ENCODE assay signal across 19 cellular contexts in the genomic region with DNA sequence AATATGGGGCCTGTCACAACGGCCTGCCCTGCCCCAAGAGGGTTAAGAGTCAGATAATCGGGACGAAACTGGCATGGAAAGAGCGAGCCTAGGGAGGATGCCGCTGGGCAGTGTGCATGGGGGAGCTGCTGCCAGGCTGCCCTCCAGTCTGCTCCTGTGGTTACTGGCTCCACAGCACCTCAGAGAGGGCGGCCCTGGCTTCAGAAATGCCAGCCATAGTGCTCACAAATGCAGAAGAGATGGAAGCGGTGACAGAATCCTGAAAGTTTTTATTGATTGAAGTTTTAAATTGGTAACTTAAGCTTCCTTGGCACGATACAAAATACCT.
"Had no signal": no experiment of that assay in that cellular context is flagged by ENCODE, and none has a peak within 500 bp of the region (broad histone marks: within the 10 kb centered on the region; RNA-seq: fewer than 3 reads in every experiment).

No MANE protein-coding gene starts in this region.

- DNase-seq: activated CD4-positive, alpha-beta T cell treated with anti-CD3 and anti-CD28 coated beads for 48 hours; activated CD8-positive, alpha-beta memory T cell treated with anti-CD3 and anti-CD28 coated beads for 24 hours; activated naive CD4-positive, alpha-beta T cell treated with anti-CD3 and anti-CD28 coated beads, Interleukin-2, amount 10 ng/mL, durations not matched to agents 7 days and 5 days; activated T-cell treated with anti-CD3 and anti-CD28 coated beads for 4 hours; amygdala; brain microvascular endothelial cell; hypothalamus; left cardiac atrium; pancreas; retina; stimulated activated CD4-positive, alpha-beta T cell treated with anti-CD3 and anti-CD28 coated beads, Interleukin-15, amount 100 ng/mL, for 24 hours; stimulated activated CD4-positive, alpha-beta T cell treated with anti-CD3 and anti-CD28 coated beads, Interleukin-4, amount 100 ng/mL, for 24 hours; stomach; T1000 had no signal

- H3K27ac ChIP-seq: brain microvascular endothelial cell, dorsolateral prefrontal cortex, pancreas, SJSA1, stomach had no signal

- H3K4me3 Mint-ChIP-seq: activated naive CD4-positive, alpha-beta T cell treated with anti-CD3 and anti-CD28 coated beads, Interleukin-2, amount 10 ng/mL, durations not matched to agents 7 days and 5 days; activated T-helper 17 cell treated with anti-CD3 and anti-CD28 coated beads, Interleukin-2, amount 50 U/mL, for 72 hours; neural crest cell had no signal

- H3K27ac Mint-ChIP-seq: activated T-helper 17 cell treated with anti-CD3 and anti-CD28 coated beads, Interleukin-2, amount 50 U/mL, for 72 hours had no signal

- ATAC-seq: activated T-helper 17 cell treated with anti-CD3 and anti-CD28 coated beads, Interleukin-2, amount 50 U/mL, for 72 hours; left cardiac atrium had no signal

- H3K9me3 ChIP-seq: esophagus muscularis mucosa, pancreas, SJSA1, stomach had no signal

- H3K9me3 Mint-ChIP-seq: activated naive CD4-positive, alpha-beta T cell treated with anti-CD3 and anti-CD28 coated beads, Interleukin-2, amount 10 ng/mL, durations not matched to agents 7 days and 5 days; activated T-helper 17 cell treated with anti-CD3 and anti-CD28 coated beads, Interleukin-2, amount 50 U/mL, for 72 hours; neural crest cell had no signal

- H3K4me3 ChIP-seq: dorsolateral prefrontal cortex, esophagus muscularis mucosa, pancreas, SJSA1, stomach had no signal

- H3K4me1 ChIP-seq: pancreas, SJSA1, stomach had no signal

- H3K27me3 ChIP-seq: brain microvascular endothelial cell, dorsolateral prefrontal cortex, esophagus muscularis mucosa, pancreas, SJSA1, stomach had no signal

- H3K36me3 ChIP-seq: pancreas had no signal

- H3K27me3 Mint-ChIP-seq: activated naive CD4-positive, alpha-beta T cell treated with anti-CD3 and anti-CD28 coated beads, Interleukin-2, amount 10 ng/mL, durations not matched to agents 7 days and 5 days; activated T-helper 17 cell treated with anti-CD3 and anti-CD28 coated beads, Interleukin-2, amount 50 U/mL, for 72 hours had no signal

- H3K4me1 Mint-ChIP-seq: activated naive CD4-positive, alpha-beta T cell treated with anti-CD3 and anti-CD28 coated beads, Interleukin-2, amount 10 ng/mL, durations not matched to agents 7 days and 5 days; activated T-helper 17 cell treated with anti-CD3 and anti-CD28 coated beads, Interleukin-2, amount 50 U/mL, for 72 hours; neural crest cell had no signal
